Comparison of ENCODE assay signal across 1 cellular context in genomic region chr15:72685925-72686794, GRCh38.
TF ChIP-seq lines count a peak whose summit lies in the region.

Gene BBS4 (plus strand): TSS chr15:72686207. CDS start chr15:72686228, 21 bp downstream.
A gene with protein sequence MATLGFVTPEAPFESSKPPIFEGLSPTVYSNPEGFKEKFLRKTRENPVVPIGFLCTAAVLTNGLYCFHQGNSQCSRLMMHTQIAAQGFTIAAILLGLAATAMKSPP (minus strand): TSS chr15:72686182. CDS start chr15:72676374, 9,808 bp downstream.

TF ChIP-seq in K562, 482 proteins besides CTCF, POLR2A, EP300 and RAD21 (continued from another document and continues in another):
- TF ChIP-seq YY1 (IDR thresholded peaks at IDR 0.05; ENCODE audit: borderline replicate concordance in 1 of 3, control insufficient read depth in 1 of 3, extremely low read depth in 1 of 3, insufficient read depth in 3 of 3, insufficient read length in 1 of 3, insufficient replicate concordance in 2 of 3, low read depth in 1 of 3, low read length in 2 of 3) (peak; percentile 73 to 91 (median 90)), ZBTB34 (CRISPR knock-in tag; IDR thresholded peaks at IDR 0.05) (no peak), FOXA3 (CRISPR knock-in tag; conservative IDR thresholded peaks at IDR 0.05 in 1 of 2, IDR thresholded peaks at IDR 0.05 in 1 of 2) (no peak), TCFL5 (CRISPR knock-in tag; conservative IDR thresholded peaks at IDR 0.05) (no peak), HNRNPL (IDR thresholded peaks at IDR 0.05; ENCODE audit: low read depth, low read length) (no peak), NFYB (IDR thresholded peaks at IDR 0.05; ENCODE audit: extremely low read depth, insufficient read length) (no peak), RBFOX2 (IDR thresholded peaks at IDR 0.05; ENCODE audit: low read depth, low read length) (peak; percentile 91), SMARCC2 (IDR thresholded peaks at IDR 0.05; ENCODE audit: low read depth) (no peak), NCOA6 (IDR thresholded peaks at IDR 0.05) (no peak), ZEB2 (IDR thresholded peaks at IDR 0.05) (no peak), ZNF134 (CRISPR knock-in tag; conservative IDR thresholded peaks at IDR 0.05) (peak; percentile 60; the same call in 1 of the 2 replicates), ZNF354B (CRISPR knock-in tag; IDR thresholded peaks at IDR 0.05) (no peak), MCM3 (IDR thresholded peaks at IDR 0.05) (no peak), RBM34 (IDR thresholded peaks at IDR 0.05; ENCODE audit: borderline replicate concordance, insufficient read depth, low read length) (no peak), ETV5 (CRISPR knock-in tag; IDR thresholded peaks at IDR 0.05; ENCODE audit: low read depth) (peak; percentile 92), TRIM28 (IDR thresholded peaks at IDR 0.05) (no peak), ZNF239 (CRISPR knock-in tag; IDR thresholded peaks at IDR 0.05) (no peak), STAT5B (CRISPR knock-in tag; IDR thresholded peaks at IDR 0.05) (no peak), RBM22 (IDR thresholded peaks at IDR 0.05; ENCODE audit: low read depth, low read length, poor library complexity, severe bottlenecking) (peak; percentile 82), NFIX (CRISPR knock-in tag; IDR thresholded peaks at IDR 0.05; ENCODE audit: low read depth) (no peak), ASH1L (IDR thresholded peaks at IDR 0.05; ENCODE audit: borderline replicate concordance, low read depth, partially characterized antibody) (peak; percentile 36), L3MBTL2 (IDR thresholded peaks at IDR 0.05) (0 out of 2 replicates have a peak, but pooled peaks have one; percentile 30), ZNF830 (CRISPR knock-in tag; IDR thresholded peaks at IDR 0.05) (0 out of 2 replicates have a peak, but pooled peaks have one; percentile 28), MAFF (IDR thresholded peaks at IDR 0.05; ENCODE audit: low read length) (no peak), ZFP1 (CRISPR knock-in tag; IDR thresholded peaks at IDR 0.05) (no peak), ZNF146 (CRISPR knock-in tag; IDR thresholded peaks at IDR 0.05; ENCODE audit: unreplicated experiment) (no peak), TAL1 (IDR thresholded peaks at IDR 0.05) (no peak), KAT7 (CRISPR knock-in tag; IDR thresholded peaks at IDR 0.05; ENCODE audit: borderline replicate concordance) (peak; percentile 78; the same call in 1 of the 2 replicates), ZNF280B (CRISPR knock-in tag; IDR thresholded peaks at IDR 0.05) (no peak), SFPQ (IDR thresholded peaks at IDR 0.05; ENCODE audit: low read depth, low read length) (no peak), RB1 (IDR thresholded peaks at IDR 0.05; ENCODE audit: low read depth) (no peak), ERF (CRISPR knock-in tag; IDR thresholded peaks at IDR 0.05) (peak; percentile 58; the same call in 1 of the 2 replicates), SIN3A (IDR thresholded peaks at IDR 0.05; ENCODE audit: borderline replicate concordance in 2 of 2, control insufficient read depth in 1 of 2, low read depth in 2 of 2, low read length in 2 of 2) (0 out of 4 replicates have a peak, but pooled peaks of 1 of the 2 experiments have one; percentile 43), ELF2 (CRISPR knock-in tag; IDR thresholded peaks at IDR 0.05) (peak; percentile 69; the same call in 1 of the 2 replicates), CHAMP1 (IDR thresholded peaks at IDR 0.05) (no peak), ETV1 (tag; conservative IDR thresholded peaks at IDR 0.05; ENCODE audit: low read depth) (peak; percentile 88), TOE1 (IDR thresholded peaks at IDR 0.05; ENCODE audit: borderline replicate concordance) (peak; percentile 54; the same call in 1 of the 2 replicates), TOE1 (CRISPR knock-in tag; IDR thresholded peaks at IDR 0.05; ENCODE audit: borderline replicate concordance, low read depth) (no peak), POLR3A (IDR thresholded peaks at IDR 0.05; ENCODE audit: borderline replicate concordance, extremely low read depth, insufficient read depth, insufficient read length) (no peak), NEUROD1 (IDR thresholded peaks at IDR 0.05; ENCODE audit: borderline replicate concordance, low read depth, low read length, partially characterized antibody) (no peak), NFE2 (IDR thresholded peaks at IDR 0.05; ENCODE audit: low read depth) (peak; percentile 43; the same call in 1 of the 2 replicates), HNRNPH1 (optimal IDR thresholded peaks at IDR 0.05; ENCODE audit: low read depth, low read length) (no peak), HMG20B (CRISPR knock-in tag; IDR thresholded peaks at IDR 0.05) (no peak)
- TF ChIP-seq, protein P1, sequence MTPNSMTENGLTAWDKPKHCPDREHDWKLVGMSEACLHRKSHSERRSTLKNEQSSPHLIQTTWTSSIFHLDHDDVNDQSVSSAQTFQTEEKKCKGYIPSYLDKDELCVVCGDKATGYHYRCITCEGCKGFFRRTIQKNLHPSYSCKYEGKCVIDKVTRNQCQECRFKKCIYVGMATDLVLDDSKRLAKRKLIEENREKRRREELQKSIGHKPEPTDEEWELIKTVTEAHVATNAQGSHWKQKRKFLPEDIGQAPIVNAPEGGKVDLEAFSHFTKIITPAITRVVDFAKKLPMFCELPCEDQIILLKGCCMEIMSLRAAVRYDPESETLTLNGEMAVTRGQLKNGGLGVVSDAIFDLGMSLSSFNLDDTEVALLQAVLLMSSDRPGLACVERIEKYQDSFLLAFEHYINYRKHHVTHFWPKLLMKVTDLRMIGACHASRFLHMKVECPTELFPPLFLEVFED (CRISPR knock-in tag; conservative IDR thresholded peaks at IDR 0.05): no peak
- TF ChIP-seq, protein P2, sequence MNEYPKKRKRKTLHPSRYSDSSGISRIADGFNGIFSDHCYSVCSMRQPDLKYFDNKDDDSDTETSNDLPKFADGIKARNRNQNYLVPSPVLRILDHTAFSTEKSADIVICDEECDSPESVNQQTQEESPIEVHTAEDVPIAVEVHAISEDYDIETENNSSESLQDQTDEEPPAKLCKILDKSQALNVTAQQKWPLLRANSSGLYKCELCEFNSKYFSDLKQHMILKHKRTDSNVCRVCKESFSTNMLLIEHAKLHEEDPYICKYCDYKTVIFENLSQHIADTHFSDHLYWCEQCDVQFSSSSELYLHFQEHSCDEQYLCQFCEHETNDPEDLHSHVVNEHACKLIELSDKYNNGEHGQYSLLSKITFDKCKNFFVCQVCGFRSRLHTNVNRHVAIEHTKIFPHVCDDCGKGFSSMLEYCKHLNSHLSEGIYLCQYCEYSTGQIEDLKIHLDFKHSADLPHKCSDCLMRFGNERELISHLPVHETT (CRISPR knock-in tag; conservative IDR thresholded peaks at IDR 0.05 in 1 of 2, IDR thresholded peaks at IDR 0.05 in 1 of 2): 0 out of 4 replicates have a peak, but pooled peaks of 1 of the 2 experiments have one; percentile 45
- TF ChIP-seq, protein P3, sequence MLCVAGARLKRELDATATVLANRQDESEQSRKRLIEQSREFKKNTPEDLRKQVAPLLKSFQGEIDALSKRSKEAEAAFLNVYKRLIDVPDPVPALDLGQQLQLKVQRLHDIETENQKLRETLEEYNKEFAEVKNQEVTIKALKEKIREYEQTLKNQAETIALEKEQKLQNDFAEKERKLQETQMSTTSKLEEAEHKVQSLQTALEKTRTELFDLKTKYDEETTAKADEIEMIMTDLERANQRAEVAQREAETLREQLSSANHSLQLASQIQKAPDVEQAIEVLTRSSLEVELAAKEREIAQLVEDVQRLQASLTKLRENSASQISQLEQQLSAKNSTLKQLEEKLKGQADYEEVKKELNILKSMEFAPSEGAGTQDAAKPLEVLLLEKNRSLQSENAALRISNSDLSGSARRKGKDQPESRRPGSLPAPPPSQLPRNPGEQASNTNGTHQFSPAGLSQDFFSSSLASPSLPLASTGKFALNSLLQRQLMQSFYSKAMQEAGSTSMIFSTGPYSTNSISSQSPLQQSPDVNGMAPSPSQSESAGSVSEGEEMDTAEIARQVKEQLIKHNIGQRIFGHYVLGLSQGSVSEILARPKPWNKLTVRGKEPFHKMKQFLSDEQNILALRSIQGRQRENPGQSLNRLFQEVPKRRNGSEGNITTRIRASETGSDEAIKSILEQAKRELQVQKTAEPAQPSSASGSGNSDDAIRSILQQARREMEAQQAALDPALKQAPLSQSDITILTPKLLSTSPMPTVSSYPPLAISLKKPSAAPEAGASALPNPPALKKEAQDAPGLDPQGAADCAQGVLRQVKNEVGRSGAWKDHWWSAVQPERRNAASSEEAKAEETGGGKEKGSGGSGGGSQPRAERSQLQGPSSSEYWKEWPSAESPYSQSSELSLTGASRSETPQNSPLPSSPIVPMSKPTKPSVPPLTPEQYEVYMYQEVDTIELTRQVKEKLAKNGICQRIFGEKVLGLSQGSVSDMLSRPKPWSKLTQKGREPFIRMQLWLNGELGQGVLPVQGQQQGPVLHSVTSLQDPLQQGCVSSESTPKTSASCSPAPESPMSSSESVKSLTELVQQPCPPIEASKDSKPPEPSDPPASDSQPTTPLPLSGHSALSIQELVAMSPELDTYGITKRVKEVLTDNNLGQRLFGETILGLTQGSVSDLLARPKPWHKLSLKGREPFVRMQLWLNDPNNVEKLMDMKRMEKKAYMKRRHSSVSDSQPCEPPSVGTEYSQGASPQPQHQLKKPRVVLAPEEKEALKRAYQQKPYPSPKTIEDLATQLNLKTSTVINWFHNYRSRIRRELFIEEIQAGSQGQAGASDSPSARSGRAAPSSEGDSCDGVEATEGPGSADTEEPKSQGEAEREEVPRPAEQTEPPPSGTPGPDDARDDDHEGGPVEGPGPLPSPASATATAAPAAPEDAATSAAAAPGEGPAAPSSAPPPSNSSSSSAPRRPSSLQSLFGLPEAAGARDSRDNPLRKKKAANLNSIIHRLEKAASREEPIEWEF (CRISPR knock-in tag; IDR thresholded peaks at IDR 0.05): no peak
- TF ChIP-seq, protein P4, sequence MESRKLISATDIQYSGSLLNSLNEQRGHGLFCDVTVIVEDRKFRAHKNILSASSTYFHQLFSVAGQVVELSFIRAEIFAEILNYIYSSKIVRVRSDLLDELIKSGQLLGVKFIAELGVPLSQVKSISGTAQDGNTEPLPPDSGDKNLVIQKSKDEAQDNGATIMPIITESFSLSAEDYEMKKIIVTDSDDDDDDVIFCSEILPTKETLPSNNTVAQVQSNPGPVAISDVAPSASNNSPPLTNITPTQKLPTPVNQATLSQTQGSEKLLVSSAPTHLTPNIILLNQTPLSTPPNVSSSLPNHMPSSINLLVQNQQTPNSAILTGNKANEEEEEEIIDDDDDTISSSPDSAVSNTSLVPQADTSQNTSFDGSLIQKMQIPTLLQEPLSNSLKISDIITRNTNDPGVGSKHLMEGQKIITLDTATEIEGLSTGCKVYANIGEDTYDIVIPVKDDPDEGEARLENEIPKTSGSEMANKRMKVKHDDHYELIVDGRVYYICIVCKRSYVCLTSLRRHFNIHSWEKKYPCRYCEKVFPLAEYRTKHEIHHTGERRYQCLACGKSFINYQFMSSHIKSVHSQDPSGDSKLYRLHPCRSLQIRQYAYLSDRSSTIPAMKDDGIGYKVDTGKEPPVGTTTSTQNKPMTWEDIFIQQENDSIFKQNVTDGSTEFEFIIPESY (CRISPR knock-in tag; IDR thresholded peaks at IDR 0.05): no peak
